ENCODE assay signal across 8 cellular contexts in the genomic region with DNA sequence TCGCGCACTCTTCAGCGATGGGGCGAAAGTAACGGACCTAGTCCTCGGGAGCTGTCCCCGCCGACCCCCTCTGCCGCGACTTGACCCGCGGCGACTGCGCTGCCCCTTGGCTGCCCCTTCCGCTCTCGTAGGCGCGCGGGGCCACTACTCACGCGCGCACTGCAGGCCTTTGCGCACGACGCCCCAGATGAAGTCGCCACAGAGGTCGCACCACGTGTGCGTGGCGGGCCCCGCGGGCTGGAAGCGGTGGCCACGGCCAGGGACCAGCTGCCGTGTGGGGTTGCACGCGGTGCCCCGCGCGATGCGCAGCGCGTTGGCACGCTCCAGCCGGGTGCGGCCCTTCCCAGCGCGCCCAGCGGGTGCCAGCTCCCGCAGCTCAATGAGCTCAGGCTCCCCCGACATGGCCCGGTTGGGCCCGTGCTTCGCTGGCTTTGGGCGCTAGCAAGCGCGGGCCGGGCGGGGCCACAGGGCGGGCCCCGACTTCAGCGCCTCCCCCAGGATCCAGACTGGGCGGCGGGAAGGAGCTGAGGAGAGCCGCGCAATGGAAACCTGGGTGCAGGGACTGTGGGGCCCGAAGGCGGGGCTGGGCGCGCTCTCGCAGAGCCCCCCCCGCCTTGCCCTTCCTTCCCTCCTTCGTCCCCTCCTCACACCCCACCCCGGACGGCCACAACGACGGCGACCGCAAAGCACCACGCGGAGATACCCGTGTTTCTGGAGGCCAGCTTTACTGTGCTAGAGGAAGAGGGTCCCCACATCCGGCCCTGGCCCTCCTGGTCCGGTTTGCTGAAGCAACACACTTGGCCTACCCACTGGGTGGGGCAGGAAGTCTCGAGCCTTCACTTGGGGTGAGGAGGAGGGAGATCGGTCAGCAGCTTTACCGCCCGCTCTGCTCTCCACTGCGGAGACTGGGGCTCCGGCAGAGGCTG. TPM values are rescaled to one million over a fixed set of nuclear protein-coding genes. Genes with fewer than 3 reads are reported as not detected.
DNase-seq lines count a peak whose midpoint lies in the region; ATAC-seq and TF ChIP-seq lines count a peak whose summit lies in the region.

A gene with protein sequence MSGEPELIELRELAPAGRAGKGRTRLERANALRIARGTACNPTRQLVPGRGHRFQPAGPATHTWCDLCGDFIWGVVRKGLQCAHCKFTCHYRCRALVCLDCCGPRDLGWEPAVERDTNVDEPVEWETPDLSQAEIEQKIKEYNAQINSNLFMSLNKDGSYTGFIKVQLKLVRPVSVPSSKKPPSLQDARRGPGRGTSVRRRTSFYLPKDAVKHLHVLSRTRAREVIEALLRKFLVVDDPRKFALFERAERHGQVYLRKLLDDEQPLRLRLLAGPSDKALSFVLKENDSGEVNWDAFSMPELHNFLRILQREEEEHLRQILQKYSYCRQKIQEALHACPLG (minus strand): TSS at position 433 of the 926 bp plus-strand sequence. CDS start 31 bp downstream, at position 402.

- in situ Hi-C loops in endometrial microvascular endothelial cells (cut with HindIII; ENCODE audit: inconsistent ontology term, low pct_unique_long_range_greater_than_20kb, low sequenced_read_pairs), result no loop called here

- H3K4me3 Mint-ChIP-seq in IgD-negative memory B cell, result peak within 1 kb of the TSS; percentile 88 to 99 (median 92)
- H3K4me3 Mint-ChIP-seq in activated CD8-positive, alpha-beta T cell treated with anti-CD3 and anti-CD28 coated beads for 36 hours, result peak within 1 kb of the TSS; percentile 88

- peaks cover 16 to 30% (median 29%) of the 10 kb centered on the region in 3 donors for H3K4me1 Mint-ChIP-seq in IgD-negative memory B cell
- H3K4me1 Mint-ChIP-seq in activated CD8-positive, alpha-beta T cell treated with anti-CD3 and anti-CD28 coated beads for 36 hours (ENCODE audit: low read depth), result peaks cover 26% of the 10 kb centered on the region

- no peaks in the 10 kb centered on the region for H3K27me3 ChIP-seq in muscle layer of colon (ENCODE audit: control insufficient read depth in 1 of 2, insufficient read depth in 2 of 2, low read length in 2 of 2)

- H3K36me3 Mint-ChIP-seq in IgD-negative memory B cell, result no peaks in the 10 kb centered on the region
- H3K36me3 Mint-ChIP-seq in activated CD8-positive, alpha-beta T cell treated with anti-CD3 and anti-CD28 coated beads for 36 hours (ENCODE audit: low read depth), result peaks cover 38% of the 10 kb centered on the region

- H3K9ac ChIP-seq in muscle layer of colon (ENCODE audit: low read length), result no peak within 1 kb of the TSS

- intact Hi-C loops in activated CD8-positive, alpha-beta T cell treated with anti-CD3 and anti-CD28 coated beads for 36 hours (cut with micrococcal nuclease), result no loop called here

- peak within 1 kb of the TSS; percentile 59 for H3K27ac ChIP-seq in muscle layer of colon (ENCODE audit: low read depth, low read length)

- CTCF ChIA-PET in activated CD8-positive, alpha-beta T cell treated with anti-CD3 and anti-CD28 coated beads for 36 hours (lab: Charles Lee), result interaction anchor here (0.9 to 1.5 kb wide), 7 partner anchors 9 to 273 kb away, joined by 3 to 7 read pairs (median 3); a partner anchor contains a TSS

- POLR2A ChIA-PET in activated CD8-positive, alpha-beta T cell treated with anti-CD3 and anti-CD28 coated beads for 36 hours (lab: Charles Lee), result interaction anchor here (0.7 to 12.3 kb wide), 11 partner anchors 8 to 270 kb away, joined by 3 to 137 read pairs (median 5); a partner anchor contains a TSS

- peak within 1 kb of the TSS; percentile 29 to 58 for H3K4me3 ChIP-seq in muscle layer of colon (ENCODE audit: low read depth in 1 of 2, low read length in 2 of 2)

- no peak for TF ChIP-seq CTCF in activated CD8-positive, alpha-beta T cell treated with anti-CD3 and anti-CD28 coated beads for 36 hours (IDR thresholded peaks at IDR 0.05)
- no peak for TF ChIP-seq CTCF in subcutaneous adipose tissue (IDR thresholded peaks at IDR 0.05; ENCODE audit: low read depth)

- H3K9me3 ChIP-seq in muscle layer of colon (ENCODE audit: low read length), result no peaks in the 10 kb centered on the region

- H3K36me3 ChIP-seq in muscle layer of colon (ENCODE audit: insufficient read depth, low read length), result no peaks in the 10 kb centered on the region

- peak within 1 kb of the TSS; percentile 88 to 98 (median 91) for H3K27ac Mint-ChIP-seq in IgD-negative memory B cell
- H3K27ac Mint-ChIP-seq in activated CD8-positive, alpha-beta T cell treated with anti-CD3 and anti-CD28 coated beads for 36 hours, result peak within 1 kb of the TSS; percentile 91

- no peaks in the 10 kb centered on the region for H3K9me3 Mint-ChIP-seq in IgD-negative memory B cell
- H3K9me3 Mint-ChIP-seq in activated CD8-positive, alpha-beta T cell treated with anti-CD3 and anti-CD28 coated beads for 36 hours, result no peaks in the 10 kb centered on the region

- no peaks in the 10 kb centered on the region for H3K27me3 Mint-ChIP-seq in IgD-negative memory B cell
- H3K27me3 Mint-ChIP-seq in activated CD8-positive, alpha-beta T cell treated with anti-CD3 and anti-CD28 coated beads for 36 hours, result no peaks in the 10 kb centered on the region

- H3K4me1 ChIP-seq in muscle layer of colon (ENCODE audit: insufficient read depth, low read length), result peaks cover 43% of the 10 kb centered on the region

- DNase-seq in Daoy (ENCODE audit: low read depth) (no peak), GOT3 (lab: John Stamatoyannopoulos, UW) (no peak)
- peak; percentile 87 for DNase-seq in activated CD8-positive, alpha-beta T cell treated with anti-CD3 and anti-CD28 coated beads for 36 hours

- peak; percentile 37 for ATAC-seq in activated CD8-positive, alpha-beta T cell treated with anti-CD3 and anti-CD28 coated beads for 36 hours
- no peak for ATAC-seq in GM21367 (IDR thresholded peaks at IDR 0.05; ENCODE audit: unreplicated experiment)

RNA-seq across cellular contexts. Expression of the gene that starts here (rescaled TPM):
- 12.7 and 21.2 TPM in 2 replicates for total RNA-seq in Daoy (2014; rRNA removed; shearing (Covaris generic))
- 155 TPM for polyA plus RNA-seq in IgD-negative memory B cell
- 10 to 100 TPM; 75.8 to 76.5 TPM for total RNA-seq in activated CD8-positive, alpha-beta T cell treated with anti-CD3 and anti-CD28 coated beads for 36 hours
- total RNA-seq in endometrial microvascular endothelial cells (ENCODE audit: inconsistent ontology term), result 24.7 TPM
- 10 to 100 TPM; 37.0 to 62.8 (median 54.1) TPM for total RNA-seq in subcutaneous adipose tissue
